In the genomic region with DNA sequence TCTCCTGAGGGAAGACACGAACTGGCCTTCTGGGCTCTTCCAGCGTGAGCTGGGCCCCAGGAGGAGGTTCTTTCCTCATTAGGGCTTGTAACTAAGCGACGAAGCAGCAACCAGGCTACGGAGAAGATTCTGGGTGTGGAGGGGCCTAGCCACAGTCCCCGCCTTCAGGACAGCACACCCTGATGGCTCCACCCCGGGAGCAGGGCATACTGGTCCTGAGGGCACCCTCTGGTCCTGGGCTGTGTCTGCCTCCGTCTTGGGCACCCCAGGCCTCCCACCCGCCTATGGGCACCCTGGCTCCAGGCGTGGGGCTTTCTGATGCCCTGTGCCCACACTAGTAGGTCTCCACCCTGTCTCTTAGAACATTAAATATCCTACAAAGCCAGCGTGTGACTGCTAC, we compare ENCODE assay signal across 2 cellular contexts.
TF ChIP-seq lines count a peak whose summit lies in the region.

No MANE protein-coding gene starts in this region.

TF ChIP-seq in A549, 52 proteins besides CTCF, POLR2A, EP300 and RAD21 (continued from another document):
- TF ChIP-seq, protein P1, sequence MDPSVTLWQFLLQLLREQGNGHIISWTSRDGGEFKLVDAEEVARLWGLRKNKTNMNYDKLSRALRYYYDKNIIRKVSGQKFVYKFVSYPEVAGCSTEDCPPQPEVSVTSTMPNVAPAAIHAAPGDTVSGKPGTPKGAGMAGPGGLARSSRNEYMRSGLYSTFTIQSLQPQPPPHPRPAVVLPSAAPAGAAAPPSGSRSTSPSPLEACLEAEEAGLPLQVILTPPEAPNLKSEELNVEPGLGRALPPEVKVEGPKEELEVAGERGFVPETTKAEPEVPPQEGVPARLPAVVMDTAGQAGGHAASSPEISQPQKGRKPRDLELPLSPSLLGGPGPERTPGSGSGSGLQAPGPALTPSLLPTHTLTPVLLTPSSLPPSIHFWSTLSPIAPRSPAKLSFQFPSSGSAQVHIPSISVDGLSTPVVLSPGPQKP (IDR thresholded peaks at IDR 0.05; ENCODE audit: low read depth, low read length), result no peak
- TF ChIP-seq, protein P2, sequence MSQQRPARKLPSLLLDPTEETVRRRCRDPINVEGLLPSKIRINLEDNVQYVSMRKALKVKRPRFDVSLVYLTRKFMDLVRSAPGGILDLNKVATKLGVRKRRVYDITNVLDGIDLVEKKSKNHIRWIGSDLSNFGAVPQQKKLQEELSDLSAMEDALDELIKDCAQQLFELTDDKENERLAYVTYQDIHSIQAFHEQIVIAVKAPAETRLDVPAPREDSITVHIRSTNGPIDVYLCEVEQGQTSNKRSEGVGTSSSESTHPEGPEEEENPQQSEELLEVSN (IDR thresholded peaks at IDR 0.05; ENCODE audit: borderline replicate concordance, low read depth), result no peak

TF ChIP-seq in GM23338, 12 proteins besides CTCF, POLR2A, EP300 and RAD21 (continued from another document):
- TF ChIP-seq, protein P3, sequence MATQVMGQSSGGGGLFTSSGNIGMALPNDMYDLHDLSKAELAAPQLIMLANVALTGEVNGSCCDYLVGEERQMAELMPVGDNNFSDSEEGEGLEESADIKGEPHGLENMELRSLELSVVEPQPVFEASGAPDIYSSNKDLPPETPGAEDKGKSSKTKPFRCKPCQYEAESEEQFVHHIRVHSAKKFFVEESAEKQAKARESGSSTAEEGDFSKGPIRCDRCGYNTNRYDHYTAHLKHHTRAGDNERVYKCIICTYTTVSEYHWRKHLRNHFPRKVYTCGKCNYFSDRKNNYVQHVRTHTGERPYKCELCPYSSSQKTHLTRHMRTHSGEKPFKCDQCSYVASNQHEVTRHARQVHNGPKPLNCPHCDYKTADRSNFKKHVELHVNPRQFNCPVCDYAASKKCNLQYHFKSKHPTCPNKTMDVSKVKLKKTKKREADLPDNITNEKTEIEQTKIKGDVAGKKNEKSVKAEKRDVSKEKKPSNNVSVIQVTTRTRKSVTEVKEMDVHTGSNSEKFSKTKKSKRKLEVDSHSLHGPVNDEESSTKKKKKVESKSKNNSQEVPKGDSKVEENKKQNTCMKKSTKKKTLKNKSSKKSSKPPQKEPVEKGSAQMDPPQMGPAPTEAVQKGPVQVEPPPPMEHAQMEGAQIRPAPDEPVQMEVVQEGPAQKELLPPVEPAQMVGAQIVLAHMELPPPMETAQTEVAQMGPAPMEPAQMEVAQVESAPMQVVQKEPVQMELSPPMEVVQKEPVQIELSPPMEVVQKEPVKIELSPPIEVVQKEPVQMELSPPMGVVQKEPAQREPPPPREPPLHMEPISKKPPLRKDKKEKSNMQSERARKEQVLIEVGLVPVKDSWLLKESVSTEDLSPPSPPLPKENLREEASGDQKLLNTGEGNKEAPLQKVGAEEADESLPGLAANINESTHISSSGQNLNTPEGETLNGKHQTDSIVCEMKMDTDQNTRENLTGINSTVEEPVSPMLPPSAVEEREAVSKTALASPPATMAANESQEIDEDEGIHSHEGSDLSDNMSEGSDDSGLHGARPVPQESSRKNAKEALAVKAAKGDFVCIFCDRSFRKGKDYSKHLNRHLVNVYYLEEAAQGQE (IDR thresholded peaks at IDR 0.05; ENCODE audit: unreplicated experiment), result no peak
- TF ChIP-seq CREB1 (CRISPR knock-in tag; IDR thresholded peaks at IDR 0.05; ENCODE audit: low read depth), result no peak
- TF ChIP-seq, protein P4, sequence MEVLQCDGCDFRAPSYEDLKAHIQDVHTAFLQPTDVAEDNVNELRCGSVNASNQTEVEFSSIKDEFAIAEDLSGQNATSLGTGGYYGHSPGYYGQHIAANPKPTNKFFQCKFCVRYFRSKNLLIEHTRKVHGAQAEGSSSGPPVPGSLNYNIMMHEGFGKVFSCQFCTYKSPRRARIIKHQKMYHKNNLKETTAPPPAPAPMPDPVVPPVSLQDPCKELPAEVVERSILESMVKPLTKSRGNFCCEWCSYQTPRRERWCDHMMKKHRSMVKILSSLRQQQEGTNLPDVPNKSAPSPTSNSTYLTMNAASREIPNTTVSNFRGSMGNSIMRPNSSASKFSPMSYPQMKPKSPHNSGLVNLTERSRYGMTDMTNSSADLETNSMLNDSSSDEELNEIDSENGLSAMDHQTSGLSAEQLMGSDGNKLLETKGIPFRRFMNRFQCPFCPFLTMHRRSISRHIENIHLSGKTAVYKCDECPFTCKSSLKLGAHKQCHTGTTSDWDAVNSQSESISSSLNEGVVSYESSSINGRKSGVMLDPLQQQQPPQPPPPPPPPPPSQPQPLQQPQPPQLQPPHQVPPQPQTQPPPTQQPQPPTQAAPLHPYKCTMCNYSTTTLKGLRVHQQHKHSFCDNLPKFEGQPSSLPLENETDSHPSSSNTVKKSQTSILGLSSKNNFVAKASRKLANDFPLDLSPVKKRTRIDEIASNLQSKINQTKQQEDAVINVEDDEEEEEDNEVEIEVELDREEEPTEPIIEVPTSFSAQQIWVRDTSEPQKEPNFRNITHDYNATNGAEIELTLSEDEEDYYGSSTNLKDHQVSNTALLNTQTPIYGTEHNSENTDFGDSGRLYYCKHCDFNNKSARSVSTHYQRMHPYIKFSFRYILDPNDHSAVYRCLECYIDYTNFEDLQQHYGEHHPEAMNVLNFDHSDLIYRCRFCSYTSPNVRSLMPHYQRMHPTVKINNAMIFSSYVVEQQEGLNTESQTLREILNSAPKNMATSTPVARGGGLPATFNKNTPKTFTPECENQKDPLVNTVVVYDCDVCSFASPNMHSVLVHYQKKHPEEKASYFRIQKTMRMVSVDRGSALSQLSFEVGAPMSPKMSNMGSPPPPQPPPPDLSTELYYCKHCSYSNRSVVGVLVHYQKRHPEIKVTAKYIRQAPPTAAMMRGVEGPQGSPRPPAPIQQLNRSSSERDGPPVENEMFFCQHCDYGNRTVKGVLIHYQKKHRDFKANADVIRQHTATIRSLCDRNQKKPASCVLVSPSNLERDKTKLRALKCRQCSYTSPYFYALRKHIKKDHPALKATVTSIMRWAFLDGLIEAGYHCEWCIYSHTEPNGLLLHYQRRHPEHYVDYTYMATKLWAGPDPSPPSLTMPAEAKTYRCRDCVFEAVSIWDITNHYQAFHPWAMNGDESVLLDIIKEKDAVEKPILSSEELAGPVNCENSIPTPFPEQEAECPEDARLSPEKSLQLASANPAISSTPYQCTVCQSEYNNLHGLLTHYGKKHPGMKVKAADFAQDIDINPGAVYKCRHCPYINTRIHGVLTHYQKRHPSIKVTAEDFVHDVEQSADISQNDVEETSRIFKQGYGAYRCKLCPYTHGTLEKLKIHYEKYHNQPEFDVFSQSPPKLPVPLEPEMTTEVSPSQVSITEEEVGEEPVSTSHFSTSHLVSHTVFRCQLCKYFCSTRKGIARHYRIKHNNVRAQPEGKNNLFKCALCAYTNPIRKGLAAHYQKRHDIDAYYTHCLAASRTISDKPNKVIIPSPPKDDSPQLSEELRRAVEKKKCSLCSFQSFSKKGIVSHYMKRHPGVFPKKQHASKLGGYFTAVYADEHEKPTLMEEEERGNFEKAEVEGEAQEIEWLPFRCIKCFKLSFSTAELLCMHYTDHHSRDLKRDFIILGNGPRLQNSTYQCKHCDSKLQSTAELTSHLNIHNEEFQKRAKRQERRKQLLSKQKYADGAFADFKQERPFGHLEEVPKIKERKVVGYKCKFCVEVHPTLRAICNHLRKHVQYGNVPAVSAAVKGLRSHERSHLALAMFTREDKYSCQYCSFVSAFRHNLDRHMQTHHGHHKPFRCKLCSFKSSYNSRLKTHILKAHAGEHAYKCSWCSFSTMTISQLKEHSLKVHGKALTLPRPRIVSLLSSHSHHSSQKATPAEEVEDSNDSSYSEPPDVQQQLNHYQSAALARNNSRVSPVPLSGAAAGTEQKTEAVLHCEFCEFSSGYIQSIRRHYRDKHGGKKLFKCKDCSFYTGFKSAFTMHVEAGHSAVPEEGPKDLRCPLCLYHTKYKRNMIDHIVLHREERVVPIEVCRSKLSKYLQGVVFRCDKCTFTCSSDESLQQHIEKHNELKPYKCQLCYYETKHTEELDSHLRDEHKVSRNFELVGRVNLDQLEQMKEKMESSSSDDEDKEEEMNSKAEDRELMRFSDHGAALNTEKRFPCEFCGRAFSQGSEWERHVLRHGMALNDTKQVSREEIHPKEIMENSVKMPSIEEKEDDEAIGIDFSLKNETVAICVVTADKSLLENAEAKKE (CRISPR knock-in tag; IDR thresholded peaks at IDR 0.05), result no peak
